8 cellular contexts compared by ENCODE assay signal in the genomic region with DNA sequence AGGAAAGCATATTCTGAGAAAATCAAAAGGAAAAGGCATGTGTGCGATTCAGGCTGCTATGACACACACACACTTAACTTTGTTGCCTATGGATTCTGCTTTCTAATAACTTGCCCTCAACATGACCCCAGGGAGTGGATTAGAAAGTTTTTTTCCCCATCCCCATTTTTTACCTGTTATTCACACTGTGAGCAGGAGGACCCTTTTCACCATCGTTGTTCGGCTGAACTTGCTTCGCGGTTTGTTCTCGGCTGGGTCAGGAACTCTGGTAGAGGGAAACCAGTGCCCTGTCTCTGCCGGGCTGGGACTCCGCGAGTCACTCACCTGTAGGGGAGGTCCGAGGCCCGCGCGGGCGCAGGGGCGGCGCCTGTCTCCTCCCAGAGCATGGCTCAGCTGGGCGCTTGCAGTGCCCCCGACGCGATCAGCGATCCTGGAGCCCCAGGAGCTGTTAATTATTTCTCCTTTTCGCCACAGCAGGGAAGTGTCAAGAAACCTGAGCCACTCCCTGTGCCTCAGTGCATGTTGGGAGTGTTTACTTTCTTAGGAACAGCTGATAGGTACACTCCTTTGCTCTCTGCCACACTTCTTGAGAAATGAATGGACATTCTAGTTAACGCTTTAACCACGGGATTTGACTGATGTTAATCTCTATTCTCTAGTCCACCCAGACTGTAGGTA. TPM values are rescaled to one million over a fixed set of nuclear protein-coding genes. Genes with fewer than 3 reads are reported as not detected.
DNase-seq lines count a peak whose midpoint lies in the region; ATAC-seq, FAIRE-seq and TF ChIP-seq lines count a peak whose summit lies in the region.

A gene with protein sequence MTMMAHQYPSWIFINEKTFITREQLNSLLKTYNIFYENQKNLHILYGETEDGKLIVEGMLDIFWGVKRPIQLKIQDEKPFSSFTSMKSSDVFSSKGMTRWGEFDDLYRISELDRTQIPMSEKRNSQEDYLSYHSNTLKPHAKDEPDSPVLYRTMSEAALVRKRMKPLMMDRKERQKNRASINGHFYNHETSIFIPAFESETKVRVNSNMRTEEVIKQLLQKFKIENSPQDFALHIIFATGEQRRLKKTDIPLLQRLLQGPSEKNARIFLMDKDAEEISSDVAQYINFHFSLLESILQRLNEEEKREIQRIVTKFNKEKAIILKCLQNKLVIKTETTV (minus strand): TSS at position 322 of the 678 bp plus-strand sequence. CDS start 8,641 bp downstream, outside the sequence.

- DNase-seq in Calu3 (peak; percentile 91), NCI-H774 (lab: John Stamatoyannopoulos, UW) (peak; percentile 79), bronchial epithelial cell (ENCODE audit: low read depth) (peak; percentile 88), mucosa of descending colon (peak; percentile 86 to 91 (median 90)), NCI-H1048 (lab: John Stamatoyannopoulos, UW) (no peak)
- DNase-seq in effector CD8-positive, alpha-beta T cell (lab: John Stamatoyannopoulos, UW), result no peak

- no TSS peak for BruUV-seq in Calu3 (replicated peaks; lab: Mats Ljungman, UMichigan)

- intact Hi-C loops in Calu3 (cut with micrococcal nuclease; ENCODE audit: unreplicated experiment), result no loop called here
- intact Hi-C loops in mucosa of descending colon (cut with DNase I, micrococcal nuclease), result no loop called here

- no peaks in the 10 kb centered on the region for H3K4me1 ChIP-seq in mucosa of descending colon (ENCODE audit: low read depth)

- TF ChIP-seq CTCF in Calu3 (IDR thresholded peaks at IDR 0.05; ENCODE audit: unreplicated experiment), result no peak
- TF ChIP-seq CTCF in bronchial epithelial cell (IDR thresholded peaks at IDR 0.05; ENCODE audit: insufficient read depth, low read length, severe bottlenecking), result peak; percentile 10
- no peak for TF ChIP-seq CTCF in mucosa of descending colon (IDR thresholded peaks at IDR 0.05)

- H3K36me3 ChIP-seq in bronchial epithelial cell (ENCODE audit: control insufficient read depth, insufficient read depth, low read length), result peaks cover 1% of the 10 kb centered on the region
- no peaks in the 10 kb centered on the region for H3K36me3 ChIP-seq in mucosa of descending colon (ENCODE audit: low read depth)

- H3K9me3 ChIP-seq in mucosa of descending colon, result no peaks in the 10 kb centered on the region

- no peaks in the 10 kb centered on the region for H3K27me3 ChIP-seq in bronchial epithelial cell (ENCODE audit: control insufficient read depth, insufficient read depth, low read length)

- H3K27ac Mint-ChIP-seq in Calu3 (ENCODE audit: unreplicated experiment), result peak within 1 kb of the TSS; percentile 90

- ATAC-seq in GM19328 (IDR thresholded peaks at IDR 0.05; ENCODE audit: unreplicated experiment) (peak; percentile 89), HG03280 (IDR thresholded peaks at IDR 0.05; ENCODE audit: unreplicated experiment) (peak; percentile 91), mucosa of descending colon (peak; percentile 97)

- H3K4me1 Mint-ChIP-seq in Calu3 (ENCODE audit: low read depth, unreplicated experiment), result peaks cover 25% of the 10 kb centered on the region

- H3K4me3 ChIP-seq in bronchial epithelial cell (ENCODE audit: low read depth, low read length), result peak within 1 kb of the TSS; percentile 46
- peak within 1 kb of the TSS; percentile 27 for H3K4me3 ChIP-seq in mucosa of descending colon

- no peaks in the 10 kb centered on the region for H3K27me3 Mint-ChIP-seq in Calu3 (ENCODE audit: unreplicated experiment)

- peak; percentile 50 for FAIRE-seq in bronchial epithelial cell (lab: Jason Lieb, UNC)

- no peaks in the 10 kb centered on the region for H3K9me3 Mint-ChIP-seq in Calu3 (ENCODE audit: low read depth, unreplicated experiment)

- peaks cover 20% of the 10 kb centered on the region for H3K36me3 Mint-ChIP-seq in Calu3 (ENCODE audit: insufficient read depth, unreplicated experiment)

- CTCF ChIA-PET in Calu3 (lab: Charles Lee), result interaction anchor here (0.8 to 1.0 kb wide), 2 partner anchors 17 to 46 kb away, joined by 3 to 5 read pairs; no protein-coding TSS in a partner anchor

- peak within 1 kb of the TSS; percentile 91 for H3K4me3 Mint-ChIP-seq in Calu3 (ENCODE audit: low read depth, unreplicated experiment)

RNA-seq across cellular contexts. Expression of the gene that starts here (rescaled TPM):
- total RNA-seq in Calu3 (2022) (12.5 and 12.8 TPM in 2 replicates), bronchial epithelial cell (7.4 and 14.8 TPM in 2 replicates), mucosa of descending colon (10 to 100 TPM; 15.1 to 41.1 (median 27.1) TPM)

Comparison
In these comparisons a context has a peak if more than half of its experiments do, and no peak if none do; other contexts are left out.
1. DNase-seq: peak in Calu3 (single experiment), NCI-H774 (single experiment), bronchial epithelial cell (single experiment) and mucosa of descending colon (3 of 3); none in NCI-H1048 (single experiment) and effector CD8-positive, alpha-beta T cell (single experiment).
2. Peak in every context shown above with its lines, with median percentiles within 50 percentile points of each other: ATAC-seq.